Comparison of ENCODE assay signal across 26 cellular contexts in the genomic region with DNA sequence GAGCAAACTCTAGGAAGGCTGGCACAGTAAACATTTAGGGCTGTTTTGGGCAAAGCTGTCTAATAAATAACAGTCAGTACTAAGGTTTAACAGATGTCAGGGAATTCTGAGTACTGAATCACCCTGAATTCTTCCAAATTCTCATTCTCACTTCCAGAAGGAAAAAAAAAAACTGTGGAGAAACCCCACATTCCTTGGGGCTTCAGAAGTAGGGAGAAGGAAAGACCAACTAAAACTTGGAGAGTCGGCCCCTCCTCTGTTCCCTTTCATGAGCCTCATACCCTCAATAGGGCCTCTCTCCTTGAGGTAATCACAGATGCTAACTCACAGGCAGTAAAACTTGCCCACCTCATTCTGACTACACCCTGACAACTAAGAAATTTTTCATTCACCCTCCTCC.
DNase-seq lines count a peak whose midpoint lies in the region; ATAC-seq and TF ChIP-seq lines count a peak whose summit lies in the region.
"Had no signal": no experiment of that assay in that cellular context is flagged by ENCODE, and none has a peak within 500 bp of the region (broad histone marks: within the 10 kb centered on the region; RNA-seq: fewer than 3 reads in every experiment).

No MANE protein-coding gene starts in this region.

- H4K20me1 ChIP-seq in GM23338 (replicated peaks; ENCODE audit: insufficient read depth): no peaks in the 10 kb centered on the region

- H3K27ac ChIP-seq in GM23338 (ENCODE audit: low read depth): no peak overlapping the region
- H3K27ac ChIP-seq: cardiac muscle cell, coronary artery, esophagus muscularis mucosa, gastroesophageal sphincter, parathyroid adenoma had no signal

- TF ChIP-seq CTCF in GM23338 (conservative IDR thresholded peaks at IDR 0.05; ENCODE audit: low read depth in 2 of 2): no peak

- no peaks in the 10 kb centered on the region for H3K4me1 ChIP-seq in GM23338 (ENCODE audit: insufficient read depth)
- H3K4me1 ChIP-seq: esophagus muscularis mucosa, gastroesophageal sphincter, parathyroid adenoma had no signal

- no peaks in the 10 kb centered on the region for H3K79me2 ChIP-seq in GM23338 (replicated peaks; ENCODE audit: insufficient read depth)
- H3K79me2 ChIP-seq: parathyroid adenoma had no signal

- H3K4me2 ChIP-seq in GM23338: no peak overlapping the region

- no peak overlapping the region for H3K4me3 ChIP-seq in GM23338
- H3K4me3 ChIP-seq: cardiac muscle cell, coronary artery, esophagus muscularis mucosa, gastroesophageal sphincter had no signal

- H3K27ac Mint-ChIP-seq in GM23338 (no peak overlapping the region), immature natural killer cell (no peak overlapping the region)
- H3K27ac Mint-ChIP-seq in activated naive CD4-positive, alpha-beta T cell treated with anti-CD3 and anti-CD28 coated beads, Interleukin-2, amount 50 U/mL, for 72 hours: no peak overlapping the region
- H3K27ac Mint-ChIP-seq: activated T-helper 1 cell treated with anti-CD3 and anti-CD28 coated beads, Interleukin-12 subunit alpha, Interleukin-12 subunit beta, Interleukin-2, Interleukin-4 antibody, amounts not matched to agents 30 ng/mL and 10 ng/mL and 1 ng/mL, durations not matched to agents 14 hours and 24 hours and 36 hours; endodermal cell; natural killer cell had no signal

- H3K4me1 Mint-ChIP-seq in GM23338 (peaks cover 10% of the 10 kb centered on the region), immature natural killer cell (peaks cover 6 to 9% of the 10 kb centered on the region in 2 donors)
- H3K4me1 Mint-ChIP-seq: endodermal cell had no signal

- H3K27me3 ChIP-seq in GM23338 (ENCODE audit: insufficient read depth): no peaks in the 10 kb centered on the region
- H3K27me3 ChIP-seq: cardiac muscle cell, esophagus muscularis mucosa, gastroesophageal sphincter had no signal

- no peaks in the 10 kb centered on the region for H3K36me3 ChIP-seq in GM23338 (ENCODE audit: insufficient read depth)
- H3K36me3 ChIP-seq: cardiac muscle cell, esophagus muscularis mucosa, gastroesophageal sphincter had no signal

- H3K27me3 Mint-ChIP-seq in GM23338 (ENCODE audit: insufficient read depth, low read depth, poor library complexity): no peaks in the 10 kb centered on the region
- peaks cover 0 to 10% (median 2%) of the 10 kb centered on the region in 3 donors for H3K27me3 Mint-ChIP-seq in immature natural killer cell (ENCODE audit: low read depth in 3 of 3)

- H3K9me3 Mint-ChIP-seq in GM23338 (no peaks in the 10 kb centered on the region), immature natural killer cell (peaks cover 0 to 3% (median 0%) of the 10 kb centered on the region in 6 donors)
- peaks cover 5% of the 10 kb centered on the region in 2 donors for H3K9me3 Mint-ChIP-seq in activated naive CD4-positive, alpha-beta T cell treated with anti-CD3 and anti-CD28 coated beads, Interleukin-2, amount 50 U/mL, for 72 hours
- H3K9me3 Mint-ChIP-seq: endodermal cell had no signal

- no peaks in the 10 kb centered on the region for H3K9me2 ChIP-seq in GM23338 (ENCODE audit: insufficient read depth)

- peak; percentile 25 for DNase-seq in ACHN
- peak; percentile 25 for DNase-seq in GM23338 (ENCODE audit: low spot score)
- DNase-seq in astrocyte of the hippocampus (ENCODE audit: low read depth, low spot score): peak; percentile 10
- peak; percentile 24 for DNase-seq in myocyte (ENCODE audit: low read depth)
- DNase-seq in cerebellar cortex (ENCODE audit: low spot score): no peak
- no peak for DNase-seq in immature natural killer cell
- DNase-seq in activated naive CD4-positive, alpha-beta T cell treated with anti-CD3 and anti-CD28 coated beads, Interleukin-2, amount 50 U/mL, for 72 hours (ENCODE audit: low spot score in 2 of 2): no peak
- DNase-seq: activated CD4-positive, alpha-beta T cell treated with anti-CD3 and anti-CD28 coated beads, Interleukin-2, amount 50 U/mL, for 48 hours; activated CD4-positive, CD25-positive, alpha-beta regulatory T cell; activated naive CD4-positive, alpha-beta T cell treated with anti-CD3 and anti-CD28 coated beads, Interleukin-2, amount 50 U/mL, for 16 hours; endodermal cell; KG1; natural killer cell; NCI-H1417; NCI-H2081; NCI-H345; right cardiac atrium; stimulated activated CD4-positive, alpha-beta T cell treated with anti-CD3 and anti-CD28 coated beads, Interleukin-2, amount 100 ng/mL, for 48 hours; trophoblast cell had no signal

- in situ Hi-C loops in ACHN (cut with HindIII; ENCODE audit: low pct_ligation_motif_present, low pct_unique_long_range_greater_than_20kb, low sequenced_read_pairs): no loop called here

- H3K36me3 Mint-ChIP-seq in GM23338 (ENCODE audit: low read depth) (no peaks in the 10 kb centered on the region), immature natural killer cell (no peaks in the 10 kb centered on the region)
- peaks cover 0 to 4% of the 10 kb centered on the region in 2 donors for H3K36me3 Mint-ChIP-seq in activated naive CD4-positive, alpha-beta T cell treated with anti-CD3 and anti-CD28 coated beads, Interleukin-2, amount 50 U/mL, for 72 hours
- H3K36me3 Mint-ChIP-seq: natural killer cell had no signal

- no peak overlapping the region for H3K4me3 Mint-ChIP-seq in GM23338
- no peak overlapping the region for H3K4me3 Mint-ChIP-seq in immature natural killer cell
- H3K4me3 Mint-ChIP-seq: activated T-helper 1 cell treated with anti-CD3 and anti-CD28 coated beads, Interleukin-12 subunit alpha, Interleukin-12 subunit beta, Interleukin-2, Interleukin-4 antibody, amounts not matched to agents 30 ng/mL and 10 ng/mL and 1 ng/mL, durations not matched to agents 14 hours and 24 hours and 36 hours; endodermal cell; natural killer cell had no signal

- H2AFZ ChIP-seq in GM23338: no peak overlapping the region
- H2AFZ ChIP-seq: parathyroid adenoma had no signal

- peak; percentile 59; the same call in 2 of the 3 replicates for ATAC-seq in GM23338
- ATAC-seq in HG03280 (IDR thresholded peaks at IDR 0.05; ENCODE audit: unreplicated experiment): no peak
- no peak for ATAC-seq in activated naive CD4-positive, alpha-beta T cell treated with anti-CD3 and anti-CD28 coated beads, Interleukin-2, amount 50 U/mL, for 72 hours
- ATAC-seq: gastroesophageal sphincter, natural killer cell, right cardiac atrium had no signal

- H3F3A ChIP-seq in GM23338 (replicated peaks; ENCODE audit: low read depth): no peaks in the 10 kb centered on the region

TF ChIP-seq in GM23338, 12 proteins besides CTCF, POLR2A, EP300 and RAD21 (continues in another document):
- TF ChIP-seq STAT1 (IDR thresholded peaks at IDR 0.05; ENCODE audit: unreplicated experiment) (no peak), ZNF331 (CRISPR knock-in tag; IDR thresholded peaks at IDR 0.05; ENCODE audit: low read depth) (no peak)
- TF ChIP-seq, protein P1, sequence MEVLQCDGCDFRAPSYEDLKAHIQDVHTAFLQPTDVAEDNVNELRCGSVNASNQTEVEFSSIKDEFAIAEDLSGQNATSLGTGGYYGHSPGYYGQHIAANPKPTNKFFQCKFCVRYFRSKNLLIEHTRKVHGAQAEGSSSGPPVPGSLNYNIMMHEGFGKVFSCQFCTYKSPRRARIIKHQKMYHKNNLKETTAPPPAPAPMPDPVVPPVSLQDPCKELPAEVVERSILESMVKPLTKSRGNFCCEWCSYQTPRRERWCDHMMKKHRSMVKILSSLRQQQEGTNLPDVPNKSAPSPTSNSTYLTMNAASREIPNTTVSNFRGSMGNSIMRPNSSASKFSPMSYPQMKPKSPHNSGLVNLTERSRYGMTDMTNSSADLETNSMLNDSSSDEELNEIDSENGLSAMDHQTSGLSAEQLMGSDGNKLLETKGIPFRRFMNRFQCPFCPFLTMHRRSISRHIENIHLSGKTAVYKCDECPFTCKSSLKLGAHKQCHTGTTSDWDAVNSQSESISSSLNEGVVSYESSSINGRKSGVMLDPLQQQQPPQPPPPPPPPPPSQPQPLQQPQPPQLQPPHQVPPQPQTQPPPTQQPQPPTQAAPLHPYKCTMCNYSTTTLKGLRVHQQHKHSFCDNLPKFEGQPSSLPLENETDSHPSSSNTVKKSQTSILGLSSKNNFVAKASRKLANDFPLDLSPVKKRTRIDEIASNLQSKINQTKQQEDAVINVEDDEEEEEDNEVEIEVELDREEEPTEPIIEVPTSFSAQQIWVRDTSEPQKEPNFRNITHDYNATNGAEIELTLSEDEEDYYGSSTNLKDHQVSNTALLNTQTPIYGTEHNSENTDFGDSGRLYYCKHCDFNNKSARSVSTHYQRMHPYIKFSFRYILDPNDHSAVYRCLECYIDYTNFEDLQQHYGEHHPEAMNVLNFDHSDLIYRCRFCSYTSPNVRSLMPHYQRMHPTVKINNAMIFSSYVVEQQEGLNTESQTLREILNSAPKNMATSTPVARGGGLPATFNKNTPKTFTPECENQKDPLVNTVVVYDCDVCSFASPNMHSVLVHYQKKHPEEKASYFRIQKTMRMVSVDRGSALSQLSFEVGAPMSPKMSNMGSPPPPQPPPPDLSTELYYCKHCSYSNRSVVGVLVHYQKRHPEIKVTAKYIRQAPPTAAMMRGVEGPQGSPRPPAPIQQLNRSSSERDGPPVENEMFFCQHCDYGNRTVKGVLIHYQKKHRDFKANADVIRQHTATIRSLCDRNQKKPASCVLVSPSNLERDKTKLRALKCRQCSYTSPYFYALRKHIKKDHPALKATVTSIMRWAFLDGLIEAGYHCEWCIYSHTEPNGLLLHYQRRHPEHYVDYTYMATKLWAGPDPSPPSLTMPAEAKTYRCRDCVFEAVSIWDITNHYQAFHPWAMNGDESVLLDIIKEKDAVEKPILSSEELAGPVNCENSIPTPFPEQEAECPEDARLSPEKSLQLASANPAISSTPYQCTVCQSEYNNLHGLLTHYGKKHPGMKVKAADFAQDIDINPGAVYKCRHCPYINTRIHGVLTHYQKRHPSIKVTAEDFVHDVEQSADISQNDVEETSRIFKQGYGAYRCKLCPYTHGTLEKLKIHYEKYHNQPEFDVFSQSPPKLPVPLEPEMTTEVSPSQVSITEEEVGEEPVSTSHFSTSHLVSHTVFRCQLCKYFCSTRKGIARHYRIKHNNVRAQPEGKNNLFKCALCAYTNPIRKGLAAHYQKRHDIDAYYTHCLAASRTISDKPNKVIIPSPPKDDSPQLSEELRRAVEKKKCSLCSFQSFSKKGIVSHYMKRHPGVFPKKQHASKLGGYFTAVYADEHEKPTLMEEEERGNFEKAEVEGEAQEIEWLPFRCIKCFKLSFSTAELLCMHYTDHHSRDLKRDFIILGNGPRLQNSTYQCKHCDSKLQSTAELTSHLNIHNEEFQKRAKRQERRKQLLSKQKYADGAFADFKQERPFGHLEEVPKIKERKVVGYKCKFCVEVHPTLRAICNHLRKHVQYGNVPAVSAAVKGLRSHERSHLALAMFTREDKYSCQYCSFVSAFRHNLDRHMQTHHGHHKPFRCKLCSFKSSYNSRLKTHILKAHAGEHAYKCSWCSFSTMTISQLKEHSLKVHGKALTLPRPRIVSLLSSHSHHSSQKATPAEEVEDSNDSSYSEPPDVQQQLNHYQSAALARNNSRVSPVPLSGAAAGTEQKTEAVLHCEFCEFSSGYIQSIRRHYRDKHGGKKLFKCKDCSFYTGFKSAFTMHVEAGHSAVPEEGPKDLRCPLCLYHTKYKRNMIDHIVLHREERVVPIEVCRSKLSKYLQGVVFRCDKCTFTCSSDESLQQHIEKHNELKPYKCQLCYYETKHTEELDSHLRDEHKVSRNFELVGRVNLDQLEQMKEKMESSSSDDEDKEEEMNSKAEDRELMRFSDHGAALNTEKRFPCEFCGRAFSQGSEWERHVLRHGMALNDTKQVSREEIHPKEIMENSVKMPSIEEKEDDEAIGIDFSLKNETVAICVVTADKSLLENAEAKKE (CRISPR knock-in tag; IDR thresholded peaks at IDR 0.05): no peak

Comparison
In these comparisons a context has a peak if more than half of its experiments do, and no peak if none do; other contexts are left out.
1. DNase-seq: peak in ACHN (single experiment), GM23338 (single experiment), astrocyte of the hippocampus (single experiment) and myocyte (single experiment); none in cerebellar cortex (single experiment), immature natural killer cell (0 of 3) and activated naive CD4-positive, alpha-beta T cell treated with anti-CD3 and anti-CD28 coated beads, Interleukin-2, amount 50 U/mL, for 72 hours (0 of 2).